Comparison of ENCODE assay signal across 8 cellular contexts in the genomic region with DNA sequence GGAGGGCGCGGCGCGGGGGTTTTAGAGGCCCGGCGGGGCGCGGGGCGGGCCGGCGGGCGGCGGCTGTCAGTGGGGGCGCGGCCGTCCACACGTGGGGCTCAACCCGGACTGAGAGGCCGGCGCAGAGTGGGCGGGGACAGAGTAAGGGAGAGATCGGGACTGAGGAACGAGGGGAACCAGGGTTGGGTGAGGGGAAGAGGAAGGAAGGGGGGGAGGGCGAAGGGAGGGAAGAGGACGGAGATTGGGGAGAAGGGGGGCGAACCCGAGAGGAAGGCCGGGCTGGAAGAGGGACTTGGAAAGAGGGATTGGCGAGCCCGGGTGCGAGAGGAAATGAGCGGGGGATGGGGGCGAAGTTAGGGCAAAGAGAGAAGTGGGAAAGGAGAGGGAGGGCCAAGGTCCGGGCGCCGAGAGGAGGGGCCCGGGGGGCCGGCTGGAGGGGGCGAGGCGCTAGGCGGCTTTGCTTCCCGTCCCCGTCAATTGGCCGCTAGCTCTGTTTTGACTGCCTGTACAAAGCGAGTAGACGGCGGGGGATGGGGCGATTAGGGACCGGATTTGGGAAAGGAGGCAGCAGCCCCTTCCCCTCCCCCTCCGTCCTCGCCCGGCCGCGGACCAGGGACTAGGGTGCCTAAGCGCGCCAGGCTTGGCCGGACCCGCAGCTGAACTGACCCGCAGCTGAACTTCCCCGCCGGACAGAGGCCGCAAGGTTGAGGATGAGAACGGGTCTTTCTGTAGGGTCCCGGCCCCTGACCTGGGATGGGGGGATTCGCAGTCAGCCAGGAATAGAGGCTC. TPM values are rescaled to one million over a fixed set of nuclear protein-coding genes. Genes with fewer than 3 reads are reported as not detected.
A peak's percentile ranks its signal among the peaks of the same experiment; 100 is the strongest.
DNase-seq lines count a peak whose midpoint lies in the region; ATAC-seq, FAIRE-seq and TF ChIP-seq lines count a peak whose summit lies in the region.

No MANE protein-coding gene starts in this region.

- no peaks in the 10 kb centered on the region for H3K9me3 Mint-ChIP-seq in activated naive CD8-positive, alpha-beta T cell treated with anti-CD3 and anti-CD28 coated beads for 36 hours

- H2AK9ac ChIP-seq in IMR-90 (replicated peaks; ENCODE audit: low read depth, low read length, poor library complexity): peak overlapping the region; percentile 97

- H2AFZ ChIP-seq in IMR-90 (replicated peaks; ENCODE audit: low read length, poor library complexity): peak overlapping the region; percentile 96

- H3K27me3 ChIP-seq in IMR-90 (ENCODE audit: control insufficient read depth, insufficient read depth, low read length) (no peaks in the 10 kb centered on the region), suprapubic skin (peaks cover 40% of the 10 kb centered on the region)

- H2AK5ac ChIP-seq in IMR-90 (ENCODE audit: low read depth, low read length): peak overlapping the region; percentile 67; the same call in 1 of the 2 replicates

- no peak overlapping the region for H3K27ac Mint-ChIP-seq in activated naive CD8-positive, alpha-beta T cell treated with anti-CD3 and anti-CD28 coated beads for 36 hours

- H3K4me3 Mint-ChIP-seq in activated naive CD8-positive, alpha-beta T cell treated with anti-CD3 and anti-CD28 coated beads for 36 hours: no peak overlapping the region

- no peak overlapping the region; the same call in 1 of the 2 replicates for H3K14ac ChIP-seq in IMR-90 (replicated peaks; ENCODE audit: low read depth, low read length)

- peak; percentile 87 for DNase-seq in AG09319 (ENCODE audit: extremely low read depth, low read depth)
- DNase-seq in IMR-90: peak; percentile 80
- peak; percentile 70 for DNase-seq in brain pericyte (ENCODE audit: low read depth, low spot score)
- peak; percentile 43 for DNase-seq in kidney glomerular epithelial cell (lab: John Stamatoyannopoulos, UW)
- DNase-seq in suprapubic skin (ENCODE audit: low spot score in 2 of 2): peak in 1 of 2 donors; percentile 72
- DNase-seq in frontal cortex (ENCODE audit: low spot score in 2 of 2): no peak
- DNase-seq in activated naive CD8-positive, alpha-beta T cell treated with anti-CD3 and anti-CD28 coated beads for 36 hours: no peak

- ATAC-seq in IMR-90 (ENCODE audit: low read depth): peak; percentile 89
- no peak for ATAC-seq in GM21515 (IDR thresholded peaks at IDR 0.05; ENCODE audit: unreplicated experiment)

- peaks cover 19% of the 10 kb centered on the region; the same call in 1 of the 2 replicates for H4K20me1 ChIP-seq in IMR-90 (ENCODE audit: insufficient read depth, low read length)

- H2BK15ac ChIP-seq in IMR-90 (ENCODE audit: low read depth, low read length): peak overlapping the region; percentile 39; the same call in 1 of the 3 replicates

- H3K4me1 Mint-ChIP-seq in activated naive CD8-positive, alpha-beta T cell treated with anti-CD3 and anti-CD28 coated beads for 36 hours: peaks cover 4% of the 10 kb centered on the region

- H3K9me1 ChIP-seq in IMR-90 (ENCODE audit: insufficient read depth, low read length): peaks cover 7% of the 10 kb centered on the region

- H3K4me3 ChIP-seq in IMR-90 (ENCODE audit: insufficient read depth, low read depth, low read length) (peak overlapping the region; percentile 81), suprapubic skin (peak overlapping the region; percentile 62)

- TF ChIP-seq RAD21 in IMR-90 (IDR thresholded peaks at IDR 0.05; ENCODE audit: low read length): no peak

- peak overlapping the region; percentile 60 for H2BK5ac ChIP-seq in IMR-90 (ENCODE audit: low read depth, low read length, poor library complexity, severe bottlenecking)

- dilution Hi-C loops in IMR-90 (cut with HindIII; ENCODE audit: low sequenced_read_pairs, unreplicated experiment): no loop called here

- peak overlapping the region; percentile 72 for H3K9ac ChIP-seq in IMR-90 (ENCODE audit: low read depth, low read length)

- intact Hi-C loops in IMR-90 (cut with micrococcal nuclease): loop anchor here (1.0 to 10.0 kb wide), 5 partner anchors 34 to 306 kb away; no protein-coding TSS in a partner anchor

- H3K4ac ChIP-seq in IMR-90 (ENCODE audit: low read depth, low read length): peak overlapping the region; percentile 85

- TF ChIP-seq EP300 in suprapubic skin (IDR thresholded peaks at IDR 0.05): no peak

- WGBS in IMR-90 (ENCODE audit: extremely low coverage in 2 of 2, insufficient read length in 1 of 2), 2 experiments: 0% methylated on average over 10 of the region's 65 CpGs; no CpG with 5 or more reads in 1 of the 2 experiments
- 2% methylated on average over 56 of the region's 65 CpGs for WGBS in suprapubic skin

- peak overlapping the region; percentile 82 for H2BK120ac ChIP-seq in IMR-90 (ENCODE audit: low read depth, low read length)

- H3K36me3 ChIP-seq in IMR-90 (ENCODE audit: control insufficient read depth, insufficient read depth, low read length) (peaks cover 4% of the 10 kb centered on the region; the same call in 1 of the 2 replicates), suprapubic skin (no peaks in the 10 kb centered on the region)

- no peaks in the 10 kb centered on the region for H3K36me3 Mint-ChIP-seq in activated naive CD8-positive, alpha-beta T cell treated with anti-CD3 and anti-CD28 coated beads for 36 hours

- H3K9me3 ChIP-seq in IMR-90 (ENCODE audit: control insufficient read depth, insufficient read depth, low read length) (no peaks in the 10 kb centered on the region; the same call in 1 of the 2 replicates), suprapubic skin (no peaks in the 10 kb centered on the region)

- H3K27ac ChIP-seq in IMR-90 (ENCODE audit: insufficient read depth, low read length) (peak overlapping the region; percentile 81), suprapubic skin (no peak overlapping the region)

- peak overlapping the region; percentile 78 to 79; a peak in 3 of 4 replicates for H4K8ac ChIP-seq in IMR-90 (ENCODE audit: low read depth in 2 of 2, low read length in 2 of 2)

- in situ Hi-C loops in IMR-90 (cut with MboI; ENCODE audit: low sequenced_read_pairs): loop anchor here (5.0 kb wide), 1 partner anchor 134 kb away; no protein-coding TSS in a partner anchor

- H2BK20ac ChIP-seq in IMR-90 (ENCODE audit: low read depth, low read length): no peak overlapping the region

- H3K27me3 Mint-ChIP-seq in activated naive CD8-positive, alpha-beta T cell treated with anti-CD3 and anti-CD28 coated beads for 36 hours: peaks cover 54% of the 10 kb centered on the region

- H3K4me1 ChIP-seq in IMR-90 (ENCODE audit: control insufficient read depth, insufficient read depth, low read length) (peaks cover 6% of the 10 kb centered on the region), suprapubic skin (peaks cover 25% of the 10 kb centered on the region)

- H3K18ac ChIP-seq in IMR-90 (ENCODE audit: low read depth, low read length): peak overlapping the region; percentile 33; the same call in 1 of the 2 replicates

- H4K5ac ChIP-seq in IMR-90 (ENCODE audit: low read depth, low read length): peak overlapping the region; percentile 20; the same call in 1 of the 2 replicates

- H4K91ac ChIP-seq in IMR-90 (ENCODE audit: insufficient read depth, low read depth, low read length): peak overlapping the region; percentile 85

- TF ChIP-seq POLR2A in IMR-90 (IDR thresholded peaks at IDR 0.05; ENCODE audit: low read depth, low read length): no peak
- no peak for TF ChIP-seq POLR2A in suprapubic skin (IDR thresholded peaks at IDR 0.05)

- H3K56ac ChIP-seq in IMR-90 (ENCODE audit: extremely low read depth, insufficient read depth, low read length): peak overlapping the region; percentile 32; the same call in 1 of the 2 replicates

- POLR2A ChIA-PET in IMR-90 (lab: Charles Lee; ENCODE audit: unreplicated experiment): interaction anchor here (1.9 kb wide), 1 partner anchor 135 kb away, joined by 8 read pairs; no protein-coding TSS in a partner anchor

- CTCF ChIA-PET in IMR-90 (lab: Yijun Ruan, JAX): interaction anchor here (2.2 kb wide), 1 partner anchor 134 kb away, joined by 7 read pairs; no protein-coding TSS in a partner anchor

- peak overlapping the region; percentile 74 for H3K4me2 ChIP-seq in IMR-90 (ENCODE audit: low read depth, low read length)

- peak overlapping the region; percentile 60 for H3K23ac ChIP-seq in IMR-90 (ENCODE audit: low read depth, low read length)

- TF ChIP-seq CTCF in AG09319 (IDR thresholded peaks at IDR 0.05; ENCODE audit: low read depth, low read length): no peak
- TF ChIP-seq CTCF in IMR-90 (conservative IDR thresholded peaks at IDR 0.05; ENCODE audit: low read depth, low read length): no peak
- TF ChIP-seq CTCF in suprapubic skin (IDR thresholded peaks at IDR 0.05): no peak

- no peak for FAIRE-seq in frontal cortex (lab: Jason Lieb, UNC)

- BruUV-seq in IMR-90 (replicated peaks; lab: Mats Ljungman, UMichigan): no TSS peak

- H3K79me1 ChIP-seq in IMR-90 (ENCODE audit: low read depth in 1 of 2, low read length in 2 of 2): peaks cover 4 to 17% of the 10 kb centered on the region in 2 experiments; a peak in 3 of 4 replicates

TF ChIP-seq in IMR-90, 13 proteins besides CTCF, POLR2A, EP300 and RAD21 (continues in another document):
- no peak for TF ChIP-seq RFX5 (IDR thresholded peaks at IDR 0.05; ENCODE audit: low read depth, low read length)
- TF ChIP-seq FOS (IDR thresholded peaks at IDR 0.05; ENCODE audit: low read depth, low read length): no peak
- TF ChIP-seq, protein P1, sequence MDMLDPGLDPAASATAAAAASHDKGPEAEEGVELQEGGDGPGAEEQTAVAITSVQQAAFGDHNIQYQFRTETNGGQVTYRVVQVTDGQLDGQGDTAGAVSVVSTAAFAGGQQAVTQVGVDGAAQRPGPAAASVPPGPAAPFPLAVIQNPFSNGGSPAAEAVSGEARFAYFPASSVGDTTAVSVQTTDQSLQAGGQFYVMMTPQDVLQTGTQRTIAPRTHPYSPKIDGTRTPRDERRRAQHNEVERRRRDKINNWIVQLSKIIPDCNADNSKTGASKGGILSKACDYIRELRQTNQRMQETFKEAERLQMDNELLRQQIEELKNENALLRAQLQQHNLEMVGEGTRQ (IDR thresholded peaks at IDR 0.05; ENCODE audit: low read depth, low read length): peak; percentile 41
- no peak for TF ChIP-seq CEBPB (IDR thresholded peaks at IDR 0.05; ENCODE audit: low read depth, low read length)
- no peak for TF ChIP-seq RCOR1 (IDR thresholded peaks at IDR 0.05; ENCODE audit: insufficient replicate concordance, low read length)
- TF ChIP-seq MXI1 (IDR thresholded peaks at IDR 0.05; ENCODE audit: borderline replicate concordance, low read depth, low read length): peak; percentile 95

RNA-seq across cellular contexts. Expression of a gene that starts 0.4 kb away (rescaled TPM):
- total RNA-seq in IMR-90 (2012; rRNA removed) (67.5 and 69.0 TPM in 2 replicates), suprapubic skin (1 to 10 TPM in 1 of 4 donors, under 1 TPM in 3; 0.24 to 1.3 (median 0.89) TPM), frontal cortex (7.7 TPM)
- polyA plus RNA-seq in IMR-90 (2012; rRNA removed): 22.6 and 26.7 TPM in 2 replicates
- polyA plus RNA-seq in IMR-90 (2012; cell fraction: cytosol; rRNA removed): 12.4 and 13.0 TPM in 2 replicates
- polyA plus RNA-seq in IMR-90 (2012; cell fraction: nucleus; rRNA removed; ENCODE audit: low replicate concordance): 9.7 and 25.9 TPM in 2 replicates
- total RNA-seq in activated naive CD8-positive, alpha-beta T cell treated with anti-CD3 and anti-CD28 coated beads for 36 hours: not detected

Comparison
In these comparisons a context has a peak if more than half of its experiments do, and no peak if none do; other contexts are left out.
1. DNase-seq: peak in AG09319 (single experiment), IMR-90 (single experiment), brain pericyte (single experiment) and kidney glomerular epithelial cell (single experiment); none in frontal cortex (0 of 2) and activated naive CD8-positive, alpha-beta T cell treated with anti-CD3 and anti-CD28 coated beads for 36 hours (single experiment).